9 cellular contexts compared by ENCODE assay signal in the genomic region with DNA sequence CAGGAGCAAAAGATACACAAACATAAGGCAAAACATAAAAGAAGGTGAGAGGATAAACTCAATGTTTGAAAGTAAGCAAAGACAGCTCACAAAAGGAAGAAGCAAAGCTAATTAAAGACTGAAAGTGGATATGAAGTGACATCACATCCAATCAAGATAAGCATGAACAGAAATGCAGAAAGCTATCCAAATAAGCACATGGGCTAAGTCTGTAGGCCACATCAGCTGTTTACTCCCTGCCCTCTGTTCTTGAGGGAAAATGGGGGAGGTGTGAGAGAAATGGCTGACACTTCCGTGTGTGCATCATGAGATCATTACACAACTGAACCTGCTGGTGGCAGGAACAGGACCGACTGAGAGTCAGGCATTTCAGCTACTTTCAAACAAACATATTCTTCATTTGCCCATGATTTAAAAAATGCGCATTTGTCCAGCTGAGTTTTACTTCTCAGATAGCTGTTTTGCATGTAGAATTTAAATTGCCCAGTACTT. TPM values are rescaled to one million over a fixed set of nuclear protein-coding genes. Genes with fewer than 3 reads are reported as not detected.
A peak's percentile ranks its signal among the peaks of the same experiment; 100 is the strongest.
DNase-seq lines count a peak whose midpoint lies in the region; ATAC-seq, FAIRE-seq and TF ChIP-seq lines count a peak whose summit lies in the region.
"Had no signal": no experiment of that assay in that cellular context is flagged by ENCODE, and none has a peak within 500 bp of the region (broad histone marks: within the 10 kb centered on the region; RNA-seq: fewer than 3 reads in every experiment).

No MANE protein-coding gene starts in this region.

- peaks cover 7 to 8% of the 10 kb centered on the region in 2 donors for H3K4me1 ChIP-seq in kidney (ENCODE audit: control insufficient read depth in 1 of 2, insufficient read depth in 1 of 2, low read depth in 1 of 2, low read length in 2 of 2)

- DNase-seq in COLO668 (lab: John Stamatoyannopoulos, UW; ENCODE audit: unreplicated experiment) (peak; percentile 22), KBM-7 (peak; percentile 50), WERI-Rb-1 (peak; percentile 44), kidney (no peak), NCI-H1092 (lab: John Stamatoyannopoulos, UW) (no peak), G401 (ENCODE audit: low spot score) (no peak)

- ATAC-seq in GM19452 (IDR thresholded peaks at IDR 0.05; ENCODE audit: unreplicated experiment) (no peak), GM18511 (IDR thresholded peaks at IDR 0.05; ENCODE audit: unreplicated experiment) (no peak)

- no peak for TF ChIP-seq CTCF in WERI-Rb-1 (IDR thresholded peaks at IDR 0.05; ENCODE audit: low read depth, low read length)
- TF ChIP-seq CTCF in kidney (IDR thresholded peaks at IDR 0.05; ENCODE audit: borderline replicate concordance, extremely low read depth, insufficient read depth) = peak; percentile 1

- H3K27ac ChIP-seq in WERI-Rb-1 (peak overlapping the region; percentile 49), kidney (ENCODE audit: low read depth in 2 of 2, low read length in 2 of 2) (peak overlapping the region; percentile 18 to 81)

- H3K9me3 ChIP-seq in WERI-Rb-1 (ENCODE audit: severe bottlenecking) (no peaks in the 10 kb centered on the region), kidney (ENCODE audit: control insufficient read depth in 1 of 2, low read length in 2 of 2) (no peaks in the 10 kb centered on the region)

- H3K9ac ChIP-seq in kidney (ENCODE audit: low read length in 2 of 2) = peak overlapping the region in 1 of 2 donors; percentile 9

- no peak overlapping the region for H3K4me3 ChIP-seq in WERI-Rb-1 (ENCODE audit: low read depth, low read length)
- H3K4me3 ChIP-seq in kidney (ENCODE audit: low read length in 2 of 2) = peak overlapping the region; percentile 23 to 30

- FAIRE-seq in kidney (lab: Jason Lieb, UNC) = no peak
- FAIRE-seq: frontal cortex had no signal

- no peaks in the 10 kb centered on the region for H3K36me3 ChIP-seq in WERI-Rb-1
- H3K36me3 ChIP-seq in kidney (ENCODE audit: control insufficient read depth in 1 of 2, insufficient read depth in 2 of 2, low read length in 2 of 2) = no peaks in the 10 kb centered on the region

- in situ Hi-C loops in KBM-7 (cut with MboI; ENCODE audit: low pct_unique_long_range_greater_than_20kb, low sequenced_read_pairs) (no loop called here), G401 (cut with HindIII; ENCODE audit: low sequenced_read_pairs) (no loop called here)

- intact Hi-C loops in kidney (cut with DNase I) = no loop called here

- no peaks in the 10 kb centered on the region for H3K27me3 ChIP-seq in WERI-Rb-1 (ENCODE audit: insufficient read depth, low read depth, severe bottlenecking)

RNA-seq across cellular contexts. Expression of a gene that starts 27.3 kb away (rescaled TPM):
- 54.4 TPM for total RNA-seq in kidney
- polyA plus RNA-seq in kidney (ENCODE audit: insufficient read depth, low read depth, low replicate concordance) = 8.0 TPM
- 14.1 and 15.3 TPM in 2 replicates for total RNA-seq in G401 (2014; rRNA removed; shearing (Covaris generic))

Comparison
In these comparisons a context has a peak if more than half of its experiments do, and no peak if none do; other contexts are left out.
1. DNase-seq: peak in COLO668 (single experiment), KBM-7 (single experiment) and WERI-Rb-1 (single experiment); none in kidney (single experiment), NCI-H1092 (single experiment) and G401 (single experiment).